Comparison of ENCODE assay signal across 1 cellular context in the genomic region with DNA sequence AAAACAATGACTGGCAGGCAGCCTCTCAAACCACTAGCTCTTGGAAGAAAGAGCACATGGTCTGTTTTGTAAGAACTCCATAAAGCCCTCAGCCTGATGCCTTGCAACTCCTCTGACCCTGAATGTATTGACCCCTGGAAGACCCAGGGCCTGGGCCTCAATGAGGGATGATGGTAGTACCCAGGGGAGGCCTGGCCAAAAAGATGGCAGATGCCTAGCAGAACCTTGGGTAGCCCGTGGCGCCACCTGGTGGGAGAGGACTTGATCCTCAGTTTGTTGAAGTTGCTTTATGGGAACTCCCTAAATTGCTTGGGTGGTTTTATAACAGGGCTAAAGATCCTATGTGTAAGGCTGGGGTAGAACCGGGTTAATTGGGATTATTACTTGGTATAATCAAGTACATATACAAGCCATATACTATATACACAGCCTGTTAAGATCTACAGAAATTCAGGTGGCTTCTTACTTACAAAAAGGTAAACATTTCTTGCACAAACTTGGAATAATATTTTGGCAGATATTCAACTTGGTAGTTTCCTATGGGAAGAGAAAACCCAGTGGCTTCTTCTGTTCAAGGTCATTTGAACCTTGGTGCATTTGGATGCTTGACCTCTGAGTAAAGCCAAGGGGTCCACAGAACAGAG.
TF ChIP-seq lines count a peak whose summit lies in the region.

No MANE protein-coding gene starts in this region.

TF ChIP-seq in HEK293, 187 proteins besides CTCF, POLR2A, EP300 and RAD21 (continued from another document):
- TF ChIP-seq, protein P1, sequence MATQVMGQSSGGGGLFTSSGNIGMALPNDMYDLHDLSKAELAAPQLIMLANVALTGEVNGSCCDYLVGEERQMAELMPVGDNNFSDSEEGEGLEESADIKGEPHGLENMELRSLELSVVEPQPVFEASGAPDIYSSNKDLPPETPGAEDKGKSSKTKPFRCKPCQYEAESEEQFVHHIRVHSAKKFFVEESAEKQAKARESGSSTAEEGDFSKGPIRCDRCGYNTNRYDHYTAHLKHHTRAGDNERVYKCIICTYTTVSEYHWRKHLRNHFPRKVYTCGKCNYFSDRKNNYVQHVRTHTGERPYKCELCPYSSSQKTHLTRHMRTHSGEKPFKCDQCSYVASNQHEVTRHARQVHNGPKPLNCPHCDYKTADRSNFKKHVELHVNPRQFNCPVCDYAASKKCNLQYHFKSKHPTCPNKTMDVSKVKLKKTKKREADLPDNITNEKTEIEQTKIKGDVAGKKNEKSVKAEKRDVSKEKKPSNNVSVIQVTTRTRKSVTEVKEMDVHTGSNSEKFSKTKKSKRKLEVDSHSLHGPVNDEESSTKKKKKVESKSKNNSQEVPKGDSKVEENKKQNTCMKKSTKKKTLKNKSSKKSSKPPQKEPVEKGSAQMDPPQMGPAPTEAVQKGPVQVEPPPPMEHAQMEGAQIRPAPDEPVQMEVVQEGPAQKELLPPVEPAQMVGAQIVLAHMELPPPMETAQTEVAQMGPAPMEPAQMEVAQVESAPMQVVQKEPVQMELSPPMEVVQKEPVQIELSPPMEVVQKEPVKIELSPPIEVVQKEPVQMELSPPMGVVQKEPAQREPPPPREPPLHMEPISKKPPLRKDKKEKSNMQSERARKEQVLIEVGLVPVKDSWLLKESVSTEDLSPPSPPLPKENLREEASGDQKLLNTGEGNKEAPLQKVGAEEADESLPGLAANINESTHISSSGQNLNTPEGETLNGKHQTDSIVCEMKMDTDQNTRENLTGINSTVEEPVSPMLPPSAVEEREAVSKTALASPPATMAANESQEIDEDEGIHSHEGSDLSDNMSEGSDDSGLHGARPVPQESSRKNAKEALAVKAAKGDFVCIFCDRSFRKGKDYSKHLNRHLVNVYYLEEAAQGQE (tag by site-specific recombination; IDR thresholded peaks at IDR 0.05): no peak
- TF ChIP-seq ZNF2 (tag by site-specific recombination; IDR thresholded peaks at IDR 0.05) (no peak), ZNF266 (tag by site-specific recombination; IDR thresholded peaks at IDR 0.05; ENCODE audit: low read depth) (no peak), ZNF473 (tag by site-specific recombination; IDR thresholded peaks at IDR 0.05) (no peak), YY1 (tag by site-specific recombination; IDR thresholded peaks at IDR 0.05) (no peak; the same call in 1 of the 2 replicates)
- TF ChIP-seq, protein P2, sequence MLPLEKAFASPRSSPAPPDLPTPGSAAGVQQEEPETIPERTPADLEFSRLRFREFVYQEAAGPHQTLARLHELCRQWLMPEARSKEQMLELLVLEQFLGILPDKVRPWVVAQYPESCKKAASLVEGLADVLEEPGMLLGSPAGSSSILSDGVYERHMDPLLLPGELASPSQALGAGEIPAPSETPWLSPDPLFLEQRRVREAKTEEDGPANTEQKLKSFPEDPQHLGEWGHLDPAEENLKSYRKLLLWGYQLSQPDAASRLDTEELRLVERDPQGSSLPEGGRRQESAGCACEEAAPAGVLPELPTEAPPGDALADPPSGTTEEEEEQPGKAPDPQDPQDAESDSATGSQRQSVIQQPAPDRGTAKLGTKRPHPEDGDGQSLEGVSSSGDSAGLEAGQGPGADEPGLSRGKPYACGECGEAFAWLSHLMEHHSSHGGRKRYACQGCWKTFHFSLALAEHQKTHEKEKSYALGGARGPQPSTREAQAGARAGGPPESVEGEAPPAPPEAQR (tag by site-specific recombination; IDR thresholded peaks at IDR 0.05): no peak
